18 cellular contexts compared by ENCODE assay signal in the genomic region with DNA sequence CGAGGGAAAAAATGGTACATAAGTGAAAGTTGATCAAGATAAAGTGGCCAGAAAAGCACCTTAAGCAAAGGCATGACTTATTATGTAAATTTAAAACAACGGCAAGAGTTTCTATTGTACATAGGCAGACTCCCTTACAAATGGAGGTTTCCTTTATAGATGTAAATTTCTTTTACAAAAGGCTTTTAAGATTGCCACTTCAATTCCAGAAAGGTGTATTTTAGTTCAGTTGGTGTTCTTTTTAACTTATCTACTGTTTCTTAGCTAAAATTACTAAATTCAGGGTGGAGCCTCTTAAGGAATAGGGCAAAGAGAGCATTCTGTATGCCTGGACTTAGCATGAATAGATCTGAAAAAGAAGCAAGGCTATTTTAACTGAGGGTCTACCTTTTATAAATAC.
"Had no signal": no experiment of that assay in that cellular context is flagged by ENCODE, and none has a peak within 500 bp of the region (broad histone marks: within the 10 kb centered on the region; RNA-seq: fewer than 3 reads in every experiment).

No MANE protein-coding gene starts in this region.

- H3K4me3 Mint-ChIP-seq: mesothelial cell of epicardium, naive B cell had no signal

- H3K4me3 ChIP-seq: coronary artery, dorsolateral prefrontal cortex, esophagus muscularis mucosa, gastroesophageal sphincter, heart left ventricle, hepatocyte, left lung, lower lobe of right lung, mucosa of descending colon had no signal

- H3K27me3 ChIP-seq: dorsolateral prefrontal cortex, esophagus muscularis mucosa, hepatocyte had no signal

- H3K36me3 ChIP-seq: esophagus muscularis mucosa, gastroesophageal sphincter, heart left ventricle, left lung, lower lobe of right lung had no signal

- H3K4me1 Mint-ChIP-seq: mesothelial cell of epicardium had no signal

- H3K36me3 Mint-ChIP-seq: mesothelial cell of epicardium, naive B cell had no signal

- DNase-seq: dermis blood vessel endothelial cell; effector CD4-positive, alpha-beta T cell; effector memory CD4-positive, alpha-beta T cell; foreskin keratinocyte; heart left ventricle; left cardiac atrium; left lung; left ventricle myocardium superior; lower lobe of right lung; mesenchymal stem cell; mucosa of descending colon; naive B cell had no signal

- H2AFZ ChIP-seq: hepatocyte had no signal

- H3K4me2 ChIP-seq: hepatocyte had no signal

- H3K79me2 ChIP-seq: hepatocyte had no signal

- H3K4me1 ChIP-seq: esophagus muscularis mucosa, foreskin keratinocyte, gastroesophageal sphincter, left lung, lower lobe of right lung had no signal

- ATAC-seq: foreskin keratinocyte, gastroesophageal sphincter, left lung, left ventricle myocardium superior, lower lobe of right lung, mucosa of descending colon had no signal

- H3K27ac ChIP-seq: coronary artery, esophagus muscularis mucosa, foreskin keratinocyte, gastroesophageal sphincter, hepatocyte, left lung, lower lobe of right lung had no signal

- H3K27ac Mint-ChIP-seq: mesothelial cell of epicardium, naive B cell had no signal

- H3K27me3 Mint-ChIP-seq: naive B cell had no signal
